Comparison of ENCODE assay signal across 1 cellular context in genomic region chr7:23373151-23374004, GRCh38.
TF ChIP-seq lines count a peak whose summit lies in the region.

No MANE protein-coding gene starts in this region.

TF ChIP-seq in HEK293, 187 proteins besides CTCF, POLR2A, EP300 and RAD21 (continued from another document and continues in another):
- no peak for TF ChIP-seq ZNF660 (tag by site-specific recombination; IDR thresholded peaks at IDR 0.05)
- TF ChIP-seq ZFP3 (tag by site-specific recombination; IDR thresholded peaks at IDR 0.05; ENCODE audit: low read depth), result no peak
- TF ChIP-seq ZFHX2 (tag by site-specific recombination; conservative IDR thresholded peaks at IDR 0.05), result no peak
- no peak for TF ChIP-seq ZNF830 (tag by site-specific recombination; IDR thresholded peaks at IDR 0.05; ENCODE audit: low read depth)
- TF ChIP-seq TSHZ1 (tag by site-specific recombination; IDR thresholded peaks at IDR 0.05; ENCODE audit: borderline replicate concordance), result no peak
- TF ChIP-seq ZNF175 (tag by site-specific recombination; IDR thresholded peaks at IDR 0.05), result no peak
- no peak for TF ChIP-seq ZNF501 (tag by site-specific recombination; IDR thresholded peaks at IDR 0.05)
- TF ChIP-seq SP2 (tag by site-specific recombination; IDR thresholded peaks at IDR 0.05), result no peak
- no peak for TF ChIP-seq ZBTB26 (tag by site-specific recombination; optimal IDR thresholded peaks at IDR 0.05)
- TF ChIP-seq ZNF768 (tag by site-specific recombination; IDR thresholded peaks at IDR 0.05), result no peak
- TF ChIP-seq MZF1 (tag by site-specific recombination; IDR thresholded peaks at IDR 0.05; ENCODE audit: borderline replicate concordance), result peak; percentile 76; the same call in 1 of the 2 replicates
- no peak for TF ChIP-seq PRDM1 (tag by site-specific recombination; IDR thresholded peaks at IDR 0.05)
- TF ChIP-seq ZNF521 (tag by site-specific recombination; IDR thresholded peaks at IDR 0.05), result no peak
- TF ChIP-seq ZNF211 (tag by site-specific recombination; IDR thresholded peaks at IDR 0.05; ENCODE audit: low read depth), result no peak
- 0 out of 2 replicates have a peak, but pooled peaks have one; percentile 16 for TF ChIP-seq ZNF843 (tag by site-specific recombination; IDR thresholded peaks at IDR 0.05)
- TF ChIP-seq GLIS2 (tag by site-specific recombination; IDR thresholded peaks at IDR 0.05), result no peak
- no peak for TF ChIP-seq OSR2 (tag by site-specific recombination; IDR thresholded peaks at IDR 0.05)
- TF ChIP-seq ZNF223 (tag by site-specific recombination; IDR thresholded peaks at IDR 0.05), result no peak
- TF ChIP-seq ZFP37 (tag by site-specific recombination; IDR thresholded peaks at IDR 0.05), result no peak
- TF ChIP-seq MEIS1 (CRISPR knock-in tag; IDR thresholded peaks at IDR 0.05; ENCODE audit: borderline replicate concordance), result no peak
- no peak for TF ChIP-seq TCF7L2 (IDR thresholded peaks at IDR 0.05; ENCODE audit: borderline replicate concordance, low read depth, low read length)
- TF ChIP-seq ZSCAN5A (tag by site-specific recombination; IDR thresholded peaks at IDR 0.05), result no peak
- no peak for TF ChIP-seq ZNF138 (tag by site-specific recombination; IDR thresholded peaks at IDR 0.05; ENCODE audit: borderline replicate concordance)
- TF ChIP-seq ZNF280C (tag by site-specific recombination; IDR thresholded peaks at IDR 0.05), result no peak
- no peak for TF ChIP-seq ZNF24 (tag by site-specific recombination; IDR thresholded peaks at IDR 0.05)
- no peak for TF ChIP-seq ZNF544 (tag by site-specific recombination; IDR thresholded peaks at IDR 0.05)
- no peak for TF ChIP-seq ZIC2 (tag by site-specific recombination; IDR thresholded peaks at IDR 0.05)
- no peak for TF ChIP-seq ZFP41 (tag by site-specific recombination; IDR thresholded peaks at IDR 0.05; ENCODE audit: borderline replicate concordance)
- no peak for TF ChIP-seq ZNF623 (tag by site-specific recombination; IDR thresholded peaks at IDR 0.05)
- no peak for TF ChIP-seq ZNF518A (tag by site-specific recombination; conservative IDR thresholded peaks at IDR 0.05; ENCODE audit: low read depth)
- TF ChIP-seq ZBTB6 (tag by site-specific recombination; IDR thresholded peaks at IDR 0.05), result no peak
- TF ChIP-seq ZNF677 (tag by site-specific recombination; IDR thresholded peaks at IDR 0.05), result no peak
- TF ChIP-seq GLIS1 (tag by site-specific recombination; IDR thresholded peaks at IDR 0.05), result no peak
- TF ChIP-seq ZNF658 (tag by site-specific recombination; IDR thresholded peaks at IDR 0.05), result no peak
- no peak for TF ChIP-seq ZNF513 (tag by site-specific recombination; IDR thresholded peaks at IDR 0.05)
- no peak for TF ChIP-seq AEBP2 (tag by site-specific recombination; IDR thresholded peaks at IDR 0.05; ENCODE audit: borderline replicate concordance)
- TF ChIP-seq ZNF366 (tag by site-specific recombination; conservative IDR thresholded peaks at IDR 0.05), result 0 out of 2 replicates have a peak, but pooled peaks have one; percentile 40
- no peak for TF ChIP-seq ZBTB8A (tag by site-specific recombination; IDR thresholded peaks at IDR 0.05)
- TF ChIP-seq ZBTB20 (tag by site-specific recombination; IDR thresholded peaks at IDR 0.05), result no peak
- no peak for TF ChIP-seq BCL6B (tag by site-specific recombination; IDR thresholded peaks at IDR 0.05)
- TF ChIP-seq ZBTB7A (tag by site-specific recombination; IDR thresholded peaks at IDR 0.05; ENCODE audit: low read depth), result no peak
- TF ChIP-seq ZNF837 (tag by site-specific recombination; IDR thresholded peaks at IDR 0.05), result no peak
- no peak for TF ChIP-seq ZNF133 (tag by site-specific recombination; IDR thresholded peaks at IDR 0.05)
